8 cellular contexts compared by ENCODE assay signal in genomic region chr5:68534131-68534940, GRCh38.
A peak's percentile ranks its signal among the peaks of the same experiment; 100 is the strongest.
DNase-seq lines count a peak whose midpoint lies in the region; ATAC-seq lines count a peak whose summit lies in the region.

No MANE protein-coding gene starts in this region.

- ATAC-seq in right cardiac atrium (peak; percentile 73 to 93), HG03354 (IDR thresholded peaks at IDR 0.05; ENCODE audit: poor library complexity, severe bottlenecking, unreplicated experiment) (no peak), HG03039 (IDR thresholded peaks at IDR 0.05; ENCODE audit: unreplicated experiment) (no peak)

- peak overlapping the region; percentile 31 for H3K4me3 ChIP-seq in GM23248
- peak overlapping the region; percentile 66 for H3K4me3 ChIP-seq in SK-N-MC
- H3K4me3 ChIP-seq in right cardiac atrium (ENCODE audit: low read length) = peak overlapping the region; percentile 0
- peak overlapping the region; percentile 18 for H3K4me3 ChIP-seq in skeletal muscle satellite cell (ENCODE audit: low read length)

- H3K36me3 ChIP-seq in GM23248 (ENCODE audit: low read depth) = no peaks in the 10 kb centered on the region
- no peaks in the 10 kb centered on the region for H3K36me3 ChIP-seq in SK-N-MC (ENCODE audit: insufficient read depth, low read length)
- no peaks in the 10 kb centered on the region for H3K36me3 ChIP-seq in skeletal muscle satellite cell (ENCODE audit: insufficient read depth, low read length)

- no peaks in the 10 kb centered on the region for H4K20me1 ChIP-seq in GM23248 (ENCODE audit: insufficient read depth)

- intact Hi-C loops in right cardiac atrium (cut with DNase I) = loop anchor here in 1 of 4 donors (10.0 kb wide), 1 partner anchor 60 kb away; no protein-coding TSS in a partner anchor

- H3K27ac ChIP-seq in GM23248 = no peak overlapping the region
- H3K27ac ChIP-seq in SK-N-MC = peak overlapping the region; percentile 84
- peak overlapping the region; percentile 20 for H3K27ac ChIP-seq in right cardiac atrium (ENCODE audit: low read length)

- no peaks in the 10 kb centered on the region for H3K9me3 ChIP-seq in GM23248 (ENCODE audit: low read depth)
- H3K9me3 ChIP-seq in SK-N-MC (ENCODE audit: low read depth, low read length) = no peaks in the 10 kb centered on the region
- H3K9me3 ChIP-seq in right cardiac atrium (ENCODE audit: control insufficient read depth, low read length) = no peaks in the 10 kb centered on the region
- no peaks in the 10 kb centered on the region for H3K9me3 ChIP-seq in skeletal muscle satellite cell (replicated peaks; ENCODE audit: low read length)

- H3K4me1 ChIP-seq in GM23248 (ENCODE audit: insufficient read depth) (peaks cover 35% of the 10 kb centered on the region), right cardiac atrium (ENCODE audit: control insufficient read depth, insufficient read depth, low read length) (peaks cover 7% of the 10 kb centered on the region), skeletal muscle satellite cell (ENCODE audit: control insufficient read depth, insufficient read depth, low read length) (peaks cover 37% of the 10 kb centered on the region)

- in situ Hi-C loops in GM23248 (cut with MboI) = no loop called here

- peak; percentile 64 for DNase-seq in GM23248
- DNase-seq in SK-N-MC (ENCODE audit: low read depth, low spot score) = no peak
- DNase-seq in right cardiac atrium = peak; percentile 23 to 87 (median 82)
- no peak for DNase-seq in activated CD8-positive, alpha-beta memory T cell treated with anti-CD3 and anti-CD28 coated beads, Interleukin-2, amount 50 U/mL, for 4 hours
- no peak for DNase-seq in NCI-H2227 (lab: John Stamatoyannopoulos, UW; ENCODE audit: unreplicated experiment)

- H2AFZ ChIP-seq in GM23248 = peak overlapping the region; percentile 44

- H3K27me3 ChIP-seq in GM23248 (replicated peaks; ENCODE audit: insufficient read depth) (no peaks in the 10 kb centered on the region), right cardiac atrium (ENCODE audit: control insufficient read depth, insufficient read depth) (no peaks in the 10 kb centered on the region), skeletal muscle satellite cell (ENCODE audit: control insufficient read depth, insufficient read depth, low read length) (no peaks in the 10 kb centered on the region)

- H3F3A ChIP-seq in GM23248 (ENCODE audit: insufficient read depth) = peaks cover 9% of the 10 kb centered on the region

- 19 to 25% methylated on average over 11 to 12 of the region's 12 CpGs for WGBS in GM23248 (ENCODE audit: low coverage in 1 of 2, low lambda C conversion rate in 2 of 2, missing lambda C conversion rate in 2 of 2), 2 experiments
- WGBS in right cardiac atrium = 36% methylated on average over 12 of the region's 12 CpGs

- H3K9ac ChIP-seq in GM23248 = no peak overlapping the region
- H3K9ac ChIP-seq in SK-N-MC (ENCODE audit: insufficient read length) = peak overlapping the region; percentile 41
- peak overlapping the region; percentile 23 for H3K9ac ChIP-seq in skeletal muscle satellite cell (ENCODE audit: low read depth, low read length)

- no peaks in the 10 kb centered on the region for H3K79me2 ChIP-seq in GM23248 (ENCODE audit: insufficient read depth)

- peak overlapping the region; percentile 28 for H3K4me2 ChIP-seq in GM23248 (ENCODE audit: unreplicated experiment)
- H3K4me2 ChIP-seq in skeletal muscle satellite cell (ENCODE audit: low read length) = peak overlapping the region; percentile 71

- no peaks in the 10 kb centered on the region for H3K9me2 ChIP-seq in GM23248 (ENCODE audit: insufficient read depth)

Comparison
In these comparisons a context has a peak if more than half of its experiments do, and no peak if none do; other contexts are left out.
1. DNase-seq: peak in GM23248 (single experiment) and right cardiac atrium (3 of 3); none in SK-N-MC (single experiment), activated CD8-positive, alpha-beta memory T cell treated with anti-CD3 and anti-CD28 coated beads, Interleukin-2, amount 50 U/mL, for 4 hours (single experiment) and NCI-H2227 (single experiment).
2. H3K4me3 ChIP-seq: peak in every context shown above with its lines; median percentile 66 in SK-N-MC; 31 in GM23248; 18 in skeletal muscle satellite cell; 0 in right cardiac atrium.
3. ATAC-seq: peak in right cardiac atrium (2 of 2); none in HG03354 (single experiment) and HG03039 (single experiment).